25 cellular contexts compared by ENCODE assay signal in the genomic region with DNA sequence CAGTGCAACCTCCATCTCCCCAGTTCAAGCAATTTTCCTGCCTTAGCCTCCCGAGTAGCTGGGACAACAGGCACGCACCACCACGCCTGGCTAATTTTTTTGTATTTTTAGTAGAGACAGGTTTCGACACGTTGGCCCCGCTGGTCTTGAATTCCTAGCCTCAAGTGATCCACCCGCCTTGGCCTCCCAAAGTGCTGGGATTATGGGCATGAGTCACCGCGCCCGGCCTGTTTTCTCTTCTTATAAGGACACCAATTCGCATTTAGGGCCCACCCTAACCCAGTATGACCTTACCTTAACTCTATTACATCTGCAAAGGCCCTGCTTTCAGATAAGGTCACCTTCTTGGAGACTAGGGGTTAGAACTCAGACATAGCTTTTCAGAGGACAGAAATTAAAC.
"Had no signal": no experiment of that assay in that cellular context is flagged by ENCODE, and none has a peak within 500 bp of the region (broad histone marks: within the 10 kb centered on the region; RNA-seq: fewer than 3 reads in every experiment).

No MANE protein-coding gene starts in this region.

- H3K4me1 ChIP-seq: ascending aorta had no signal

- H3K27me3 ChIP-seq: ascending aorta, MG63, SJCRH30 had no signal

- DNase-seq: activated CD4-positive, alpha-beta T cell treated with anti-CD3 and anti-CD28 coated beads, Interleukin-2, amount 10 ng/mL, durations not matched to agents 24 days and 14 days; activated CD4-positive, alpha-beta T cell treated with anti-CD3 and anti-CD28 coated beads, Interleukin-2, amount 50 U/mL, for 4 hours; activated CD8-positive, alpha-beta T cell treated with anti-CD3 and anti-CD28 coated beads for 36 hours; activated gamma-delta T cell; activated naive CD4-positive, alpha-beta T cell treated with Interleukin-2 at 50 U/mL for 16 hours; activated naive CD8-positive, alpha-beta T cell treated with anti-CD3 and anti-CD28 coated beads, Interleukin-2, amount 10 ng/mL, durations not matched to agents 7 days and 5 days; activated T-cell treated with anti-CD3 and anti-CD28 coated beads, Interleukin-2, amount 50 U/mL, for 24 hours; amygdala; Kasumi-1; KG1; MG63; NCI-H1092; NCI-H1436 treated with DMSO at 0.1 percent for 48 hours; NCI-H1694 treated with DMSO at 0.1 percent for 48 hours; NCI-H2029; NCI-H345; NCI-H524 treated with DMSO at 0.1 percent for 48 hours; NCI-H748 treated with DMSO at 0.1 percent for 48 hours; NK-92 treated with Interleukin-12 subunit alpha and Interleukin-12 subunit beta, amount 100 ng/mL, for 24 hours; PC-9; SHP77; SJCRH30; T1000 had no signal

- H3K4me2 ChIP-seq: PC-9 had no signal

- H3K9me3 ChIP-seq: ascending aorta, MG63, SJCRH30 had no signal

- H3K27ac ChIP-seq: ascending aorta, PC-9, SJCRH30, SK-N-MC had no signal

- H3K36me3 ChIP-seq: MG63, SJCRH30 had no signal

- ATAC-seq: activated CD8-positive, alpha-beta T cell treated with anti-CD3 and anti-CD28 coated beads for 36 hours had no signal

- H3K4me3 ChIP-seq: ascending aorta, MG63, PC-9, SJCRH30, SK-N-MC had no signal
